In the genomic region with DNA sequence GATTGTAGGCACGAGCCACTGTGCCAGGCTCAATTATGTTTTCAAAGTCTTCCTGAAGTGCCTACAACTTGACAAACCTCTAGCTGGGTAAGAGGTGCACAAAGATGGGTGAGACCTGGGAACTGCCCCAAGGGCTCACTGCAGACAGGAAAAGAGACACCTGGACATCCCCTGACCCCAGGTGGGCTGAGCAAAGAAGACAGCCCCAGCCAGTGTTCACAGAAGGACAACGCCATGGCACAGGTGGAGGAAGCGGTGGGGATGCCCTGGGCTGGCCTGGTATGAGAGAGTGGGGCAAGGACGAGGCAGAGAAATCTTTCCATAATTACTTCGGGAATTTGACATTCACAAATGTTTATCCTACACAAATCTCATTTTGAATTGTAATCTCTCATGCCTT, we compare ENCODE assay signal across 22 cellular contexts.
"Had no signal": no experiment of that assay in that cellular context is flagged by ENCODE, and none has a peak within 500 bp of the region (broad histone marks: within the 10 kb centered on the region; RNA-seq: fewer than 3 reads in every experiment).

No MANE protein-coding gene starts in this region.

- H3K4me3 ChIP-seq: colonic mucosa, dorsolateral prefrontal cortex, esophagus squamous epithelium, gastrocnemius medialis, gastroesophageal sphincter, heart left ventricle, heart right ventricle had no signal

- H3K4me1 ChIP-seq: colonic mucosa, esophagus squamous epithelium, foreskin keratinocyte, gastrocnemius medialis, gastroesophageal sphincter, heart left ventricle, heart right ventricle had no signal

- H3K9me3 ChIP-seq: colonic mucosa, esophagus squamous epithelium, gastrocnemius medialis had no signal

- H3K36me3 ChIP-seq: colonic mucosa, esophagus squamous epithelium, gastrocnemius medialis, gastroesophageal sphincter, heart left ventricle, heart right ventricle had no signal

- ATAC-seq: effector memory CD8-positive, alpha-beta T cell; esophagus mucosa; foreskin keratinocyte; gastrocnemius medialis; gastroesophageal sphincter; heart left ventricle; heart right ventricle had no signal

- H3K27ac ChIP-seq: colonic mucosa, dorsolateral prefrontal cortex, epithelial cell of prostate, esophagus squamous epithelium, foreskin keratinocyte, gastrocnemius medialis, gastroesophageal sphincter, heart left ventricle, heart right ventricle had no signal

- H3K27me3 ChIP-seq: colonic mucosa, foreskin keratinocyte, gastrocnemius medialis, gastroesophageal sphincter, heart left ventricle had no signal

- DNase-seq: colonic mucosa; cortex of kidney; dermis blood vessel endothelial cell; dorsolateral prefrontal cortex; effector CD4-positive, alpha-beta T cell; effector CD8-positive, alpha-beta T cell; effector memory CD4-positive, alpha-beta T cell; effector memory CD8-positive, alpha-beta T cell; endodermal cell; erythroblast; esophagus squamous epithelium; foreskin fibroblast; foreskin keratinocyte; foreskin melanocyte; gastrocnemius medialis; glutamatergic neuron; head of caudate nucleus; heart left ventricle; heart right ventricle had no signal
